ENCODE assay signal across 20 cellular contexts in genomic region chr12:92673756-92674155, GRCh38. TPM values are rescaled to one million over a fixed set of nuclear protein-coding genes. Genes with fewer than 3 reads are reported as not detected.
A peak's percentile ranks its signal among the peaks of the same experiment; 100 is the strongest.
DNase-seq lines count a peak whose midpoint lies in the region; ATAC-seq and TF ChIP-seq lines count a peak whose summit lies in the region.
"Had no signal": no experiment of that assay in that cellular context is flagged by ENCODE, and none has a peak within 500 bp of the region (broad histone marks: within the 10 kb centered on the region; RNA-seq: fewer than 3 reads in every experiment).

No MANE protein-coding gene starts in this region.

- H3K27ac Mint-ChIP-seq in endodermal cell, result no peak overlapping the region
- H3K27ac Mint-ChIP-seq in activated CD4-positive, alpha-beta memory T cell treated with anti-CD3 and anti-CD28 coated beads, Interleukin-2, amount 10 ng/mL, durations not matched to agents 7 days and 5 days, result no peak overlapping the region
- H3K27ac Mint-ChIP-seq: activated B cell treated with CpG ODN at 0.5 μM for 24 hours; activated naive CD8-positive, alpha-beta T cell treated with anti-CD3 and anti-CD28 coated beads for 36 hours; effector memory CD8-positive, alpha-beta T cell; memory B cell had no signal

- H3K4me1 ChIP-seq in osteoblast (ENCODE audit: insufficient read depth, low read length) (no peaks in the 10 kb centered on the region), endodermal cell (ENCODE audit: control insufficient read depth, insufficient read depth, low read length) (no peaks in the 10 kb centered on the region)
- H3K4me1 ChIP-seq: BLaER1, uterus had no signal

- CTCF ChIA-PET in activated CD4-positive, alpha-beta memory T cell treated with anti-CD3 and anti-CD28 coated beads, Interleukin-2, amount 10 ng/mL, durations not matched to agents 7 days and 5 days (lab: Charles Lee), result no interaction called here

- H2AFZ ChIP-seq in osteoblast (ENCODE audit: low read length), result no peak overlapping the region

- no peaks in the 10 kb centered on the region for H4K20me1 ChIP-seq in osteoblast (ENCODE audit: insufficient read depth, low read length)
- H4K20me1 ChIP-seq: BLaER1 had no signal

- H3K4me1 Mint-ChIP-seq in endodermal cell, result no peaks in the 10 kb centered on the region
- peaks cover 4% of the 10 kb centered on the region for H3K4me1 Mint-ChIP-seq in activated CD4-positive, alpha-beta memory T cell treated with anti-CD3 and anti-CD28 coated beads, Interleukin-2, amount 10 ng/mL, durations not matched to agents 7 days and 5 days
- H3K4me1 Mint-ChIP-seq: activated naive CD8-positive, alpha-beta T cell treated with anti-CD3 and anti-CD28 coated beads for 36 hours had no signal

- no peak overlapping the region for H3K27ac ChIP-seq in osteoblast (ENCODE audit: low read depth, low read length)
- no peak overlapping the region for H3K27ac ChIP-seq in endodermal cell (ENCODE audit: low read depth, low read length)
- H3K27ac ChIP-seq: BLaER1, foreskin keratinocyte, KMS-11, uterus had no signal

- DNase-seq in osteoblast (ENCODE audit: insufficient read length, low spot score, missing footprints) (peak; percentile 34), endodermal cell (no peak), HUDEP-2 (lab: John Stamatoyannopoulos, UW; ENCODE audit: unreplicated experiment in 76 of 76) (no peak)
- no peak for DNase-seq in activated CD4-positive, alpha-beta memory T cell treated with anti-CD3 and anti-CD28 coated beads, Interleukin-2, amount 10 ng/mL, durations not matched to agents 7 days and 5 days
- DNase-seq: activated B cell treated with CpG ODN at 0.5 μM for 24 hours; activated naive CD8-positive, alpha-beta T cell treated with anti-CD3 and anti-CD28 coated beads for 36 hours; caudate nucleus; effector memory CD8-positive, alpha-beta T cell; foreskin keratinocyte; GOT3; NCI-H1436 treated with DMSO at 0.1 percent for 48 hours; NCI-H526; stimulated activated naive CD4-positive, alpha-beta T cell treated with Interleukin-2 at 50 U/mL for 16 hours; uterus had no signal

- H3K27me3 ChIP-seq in osteoblast (ENCODE audit: insufficient read depth, low read length) (peaks cover 11% of the 10 kb centered on the region), endodermal cell (ENCODE audit: control insufficient read depth, insufficient read depth, low read length, poor library complexity, severe bottlenecking) (no peaks in the 10 kb centered on the region)
- H3K27me3 ChIP-seq: BLaER1, foreskin keratinocyte, uterus had no signal

- POLR2A ChIA-PET in activated CD4-positive, alpha-beta memory T cell treated with anti-CD3 and anti-CD28 coated beads, Interleukin-2, amount 10 ng/mL, durations not matched to agents 7 days and 5 days (lab: Charles Lee), result no interaction called here

- no peaks in the 10 kb centered on the region for H3K79me2 ChIP-seq in osteoblast (ENCODE audit: insufficient read depth, low read length)

- no peak overlapping the region for H3K4me3 Mint-ChIP-seq in endodermal cell
- H3K4me3 Mint-ChIP-seq in activated CD4-positive, alpha-beta memory T cell treated with anti-CD3 and anti-CD28 coated beads, Interleukin-2, amount 10 ng/mL, durations not matched to agents 7 days and 5 days, result no peak overlapping the region
- H3K4me3 Mint-ChIP-seq: activated B cell treated with CpG ODN at 0.5 μM for 24 hours; activated naive CD8-positive, alpha-beta T cell treated with anti-CD3 and anti-CD28 coated beads for 36 hours; effector memory CD8-positive, alpha-beta T cell; memory B cell had no signal

- ATAC-seq in GM18909 (IDR thresholded peaks at IDR 0.05; ENCODE audit: poor library complexity, unreplicated experiment) (peak; percentile 94), GM21717 (IDR thresholded peaks at IDR 0.05; ENCODE audit: unreplicated experiment) (peak; percentile 83), HG03097 (IDR thresholded peaks at IDR 0.05; ENCODE audit: low FRiP score, unreplicated experiment) (peak; percentile 89)
- ATAC-seq: effector memory CD8-positive, alpha-beta T cell; foreskin keratinocyte had no signal

- WGBS in endodermal cell (ENCODE audit: insufficient coverage in 1 of 2, insufficient read length in 1 of 2), 2 experiments, result 95 to 96% methylated on average over 3 of the region's 3 CpGs

- H3K4me3 ChIP-seq in osteoblast (ENCODE audit: insufficient read depth, low read length) (no peak overlapping the region), endodermal cell (ENCODE audit: low read length) (no peak overlapping the region)
- H3K4me3 ChIP-seq: BLaER1, uterus had no signal

- H3K4me2 ChIP-seq in osteoblast (ENCODE audit: insufficient read depth, low read length), result no peak overlapping the region
- H3K4me2 ChIP-seq: BLaER1, KMS-11 had no signal

- H3K36me3 Mint-ChIP-seq in endodermal cell (ENCODE audit: low read depth), result no peaks in the 10 kb centered on the region
- no peaks in the 10 kb centered on the region for H3K36me3 Mint-ChIP-seq in activated CD4-positive, alpha-beta memory T cell treated with anti-CD3 and anti-CD28 coated beads, Interleukin-2, amount 10 ng/mL, durations not matched to agents 7 days and 5 days (ENCODE audit: low read depth)
- H3K36me3 Mint-ChIP-seq: activated naive CD8-positive, alpha-beta T cell treated with anti-CD3 and anti-CD28 coated beads for 36 hours; memory B cell had no signal

- no peak overlapping the region for H3K9ac ChIP-seq in endodermal cell (ENCODE audit: extremely low read depth, low read length, poor library complexity, severe bottlenecking)
- H3K9ac ChIP-seq: BLaER1, KMS-11 had no signal

- H3K9me3 ChIP-seq in osteoblast (ENCODE audit: low read depth, low read length), result no peaks in the 10 kb centered on the region
- H3K9me3 ChIP-seq in endodermal cell (ENCODE audit: control insufficient read depth, low read length), result no peaks in the 10 kb centered on the region
- H3K9me3 ChIP-seq: BLaER1, uterus had no signal

- H3K27me3 Mint-ChIP-seq in endodermal cell (ENCODE audit: insufficient read depth), result no peaks in the 10 kb centered on the region
- H3K27me3 Mint-ChIP-seq in activated CD4-positive, alpha-beta memory T cell treated with anti-CD3 and anti-CD28 coated beads, Interleukin-2, amount 10 ng/mL, durations not matched to agents 7 days and 5 days, result peaks cover 3% of the 10 kb centered on the region
- H3K27me3 Mint-ChIP-seq: activated B cell treated with CpG ODN at 0.5 μM for 24 hours; activated naive CD8-positive, alpha-beta T cell treated with anti-CD3 and anti-CD28 coated beads for 36 hours; memory B cell had no signal

- H3K36me3 ChIP-seq in osteoblast (ENCODE audit: insufficient read depth, low read length), result no peaks in the 10 kb centered on the region
- H3K36me3 ChIP-seq in endodermal cell (ENCODE audit: control insufficient read depth, insufficient read depth, low read length), result no peaks in the 10 kb centered on the region
- H3K36me3 ChIP-seq: BLaER1, uterus had no signal

- peaks cover 8% of the 10 kb centered on the region for H3K9me3 Mint-ChIP-seq in endodermal cell
- no peaks in the 10 kb centered on the region for H3K9me3 Mint-ChIP-seq in activated CD4-positive, alpha-beta memory T cell treated with anti-CD3 and anti-CD28 coated beads, Interleukin-2, amount 10 ng/mL, durations not matched to agents 7 days and 5 days
- H3K9me3 Mint-ChIP-seq: activated B cell treated with CpG ODN at 0.5 μM for 24 hours; activated naive CD8-positive, alpha-beta T cell treated with anti-CD3 and anti-CD28 coated beads for 36 hours; effector memory CD8-positive, alpha-beta T cell had no signal

- TF ChIP-seq CTCF in osteoblast (IDR thresholded peaks at IDR 0.05; ENCODE audit: extremely low read depth, low read depth, low read length), result no peak
- no peak for TF ChIP-seq CTCF in endodermal cell (conservative IDR thresholded peaks at IDR 0.05)

RNA-seq across cellular contexts. Expression of gene PLEKHG7, which starts 29.0 kb away (rescaled TPM):
- total RNA-seq in osteoblast, result not detected in 2 replicates
- total RNA-seq in endodermal cell, result not detected
- not detected for polyA plus RNA-seq in endodermal cell (2013, experiment 1 of 2)
- polyA plus RNA-seq in endodermal cell (2013, experiment 2 of 2), result not detected
- under 1 TPM; 0.05 to 0.18 TPM for total RNA-seq in activated CD4-positive, alpha-beta memory T cell treated with anti-CD3 and anti-CD28 coated beads, Interleukin-2, amount 10 ng/mL, durations not matched to agents 7 days and 5 days
- total RNA-seq: activated naive CD8-positive, alpha-beta T cell treated with anti-CD3 and anti-CD28 coated beads for 36 hours; foreskin keratinocyte had no signal
- polyA plus RNA-seq: foreskin keratinocyte had no signal
